Comparison of ENCODE assay signal across 17 cellular contexts in genomic region chr7:124791426-124791825, GRCh38. TPM values are rescaled to one million over a fixed set of nuclear protein-coding genes. Genes with fewer than 3 reads are reported as not detected.
"Had no signal": no experiment of that assay in that cellular context is flagged by ENCODE, and none has a peak within 500 bp of the region (broad histone marks: within the 10 kb centered on the region; RNA-seq: fewer than 3 reads in every experiment).

No MANE protein-coding gene starts in this region.

- H3K4me1 Mint-ChIP-seq: naive thymus-derived CD8-positive, alpha-beta T cell; stimulated activated naive B cell treated with anti-CD40 and anti-IgM and Interleukin-4, amounts not matched to agents 10 μg/mL and 1 μg/mL and 100 μg/mL, for 72 hours; stimulated activated naive CD8-positive, alpha-beta T cell treated with anti-CD3 and anti-CD28 coated beads, Interleukin-15, amount 100 ng/mL, for 72 hours had no signal

- H3K4me3 Mint-ChIP-seq: dendritic cell treated with granulocyte-macrophage colony-stimulating factor and Interleukin-4, amounts not matched to agents 40 ng/mL and 50 ng/mL, for 4 days; naive thymus-derived CD8-positive, alpha-beta T cell; stimulated activated naive B cell treated with anti-CD40 and anti-IgM and Interleukin-4, amounts not matched to agents 10 μg/mL and 1 μg/mL and 100 μg/mL, for 72 hours; stimulated activated naive CD8-positive, alpha-beta T cell treated with anti-CD3 and anti-CD28 coated beads, Interleukin-15, amount 100 ng/mL, for 72 hours had no signal

- H3K27ac Mint-ChIP-seq: dendritic cell treated with granulocyte-macrophage colony-stimulating factor and Interleukin-4, amounts not matched to agents 40 ng/mL and 50 ng/mL, for 4 days; naive thymus-derived CD8-positive, alpha-beta T cell; stimulated activated naive B cell treated with anti-CD40 and anti-IgM and Interleukin-4, amounts not matched to agents 10 μg/mL and 1 μg/mL and 100 μg/mL, for 72 hours; stimulated activated naive CD8-positive, alpha-beta T cell treated with anti-CD3 and anti-CD28 coated beads, Interleukin-15, amount 100 ng/mL, for 72 hours had no signal

- DNase-seq: heart left ventricle; hippocampal formation; kidney glomerular epithelial cell; mammary epithelial cell; mucosa of descending colon; naive thymus-derived CD8-positive, alpha-beta T cell; posterior cingulate gyrus; stimulated activated CD4-positive, alpha-beta T cell treated with anti-CD3 and anti-CD28 coated beads, Interleukin-2, amount 100 ng/mL, for 24 hours; stimulated activated CD4-positive, alpha-beta T cell treated with anti-CD3 and anti-CD28 coated beads, Interleukin-4, amount 100 ng/mL, for 4 hours; stimulated activated naive B cell treated with anti-CD40 and anti-IgM and Interleukin-4, amounts not matched to agents 10 μg/mL and 1 μg/mL and 100 μg/mL, for 72 hours; stimulated activated naive CD8-positive, alpha-beta T cell treated with anti-CD3 and anti-CD28 coated beads, Interleukin-15, amount 100 ng/mL, for 72 hours; testis; transverse colon had no signal

- H3K9me3 ChIP-seq: mucosa of descending colon, neutrophil, testis, transverse colon had no signal

- H3K4me3 ChIP-seq: heart left ventricle, mucosa of descending colon, testis, transverse colon had no signal

- ATAC-seq: heart left ventricle; left lobe of liver; mucosa of descending colon; naive thymus-derived CD8-positive, alpha-beta T cell; sciatic nerve; stimulated activated naive B cell treated with anti-CD40 and anti-IgM and Interleukin-4, amounts not matched to agents 10 μg/mL and 1 μg/mL and 100 μg/mL, for 72 hours; stimulated activated naive CD8-positive, alpha-beta T cell treated with anti-CD3 and anti-CD28 coated beads, Interleukin-15, amount 100 ng/mL, for 72 hours had no signal

- H3K36me3 ChIP-seq: heart left ventricle, neutrophil, transverse colon had no signal

- H3K27ac ChIP-seq: heart left ventricle, neutrophil, testis, transverse colon had no signal

- H3K27me3 ChIP-seq: heart left ventricle, testis, transverse colon had no signal

- H3K9me3 Mint-ChIP-seq: dendritic cell treated with granulocyte-macrophage colony-stimulating factor and Interleukin-4, amounts not matched to agents 40 ng/mL and 50 ng/mL, for 4 days had no signal

- H3K4me1 ChIP-seq: testis, transverse colon had no signal

RNA-seq across cellular contexts. Expression of gene GPR37, which starts 25.8 kb away (rescaled TPM):
- total RNA-seq: naive thymus-derived CD8-positive, alpha-beta T cell had no signal
- polyA plus RNA-seq: naive thymus-derived CD8-positive, alpha-beta T cell had no signal
